Comparison of ENCODE assay signal across 15 cellular contexts in genomic region chr17:78946131-78946530, GRCh38. TPM values are rescaled to one million over a fixed set of nuclear protein-coding genes. Genes with fewer than 3 reads are reported as not detected.
DNase-seq lines count a peak whose midpoint lies in the region; TF ChIP-seq lines count a peak whose summit lies in the region.
"Had no signal": no experiment of that assay in that cellular context is flagged by ENCODE, and none has a peak within 500 bp of the region (broad histone marks: within the 10 kb centered on the region; RNA-seq: fewer than 3 reads in every experiment).

No MANE protein-coding gene starts in this region.

- H3K79me1 ChIP-seq in mesenchymal stem cell (replicated peaks; ENCODE audit: low read length, poor library complexity, severe bottlenecking) (no peaks in the 10 kb centered on the region), mesendoderm (ENCODE audit: low read length) (no peaks in the 10 kb centered on the region)

- H3K27ac ChIP-seq in BLaER1: peak overlapping the region; percentile 60
- no peak overlapping the region for H3K27ac ChIP-seq in mesenchymal stem cell (ENCODE audit: low read length, poor library complexity, severe bottlenecking)
- peak overlapping the region in 2 of 3 donors; percentile 74 to 80 for H3K27ac ChIP-seq in thyroid gland
- H3K27ac ChIP-seq in mesendoderm (ENCODE audit: low read depth, low read length): no peak overlapping the region
- H3K27ac ChIP-seq: GM23248 had no signal

- H3K4ac ChIP-seq in mesenchymal stem cell (ENCODE audit: low read depth in 1 of 2, low read length in 2 of 2) (no peak overlapping the region), mesendoderm (ENCODE audit: low read depth, low read length) (no peak overlapping the region)

- no peak overlapping the region for H2AFZ ChIP-seq in mesenchymal stem cell (ENCODE audit: low read depth, low read length)
- H2AFZ ChIP-seq: GM23248 had no signal

- peaks cover 15% of the 10 kb centered on the region for H3K9me3 ChIP-seq in BLaER1
- peaks cover 14% of the 10 kb centered on the region for H3K9me3 ChIP-seq in mesenchymal stem cell (ENCODE audit: control insufficient read depth, low read length)
- H3K9me3 ChIP-seq in thyroid gland: no peaks in the 10 kb centered on the region
- H3K9me3 ChIP-seq: HAP-1 had no signal

- H3K4me3 ChIP-seq in BLaER1 (no peak overlapping the region), mesenchymal stem cell (ENCODE audit: insufficient read depth in 1 of 2, low read depth in 1 of 2, low read length in 2 of 2) (no peak overlapping the region), thyroid gland (replicated peaks in 1 of 3) (no peak overlapping the region), mesendoderm (ENCODE audit: low read length) (no peak overlapping the region)
- H3K4me3 ChIP-seq: GM23248, HAP-1 had no signal

- H2BK120ac ChIP-seq in mesenchymal stem cell (ENCODE audit: low read depth, low read length): no peak overlapping the region
- no peak overlapping the region for H2BK120ac ChIP-seq in mesendoderm (ENCODE audit: low read depth, low read length)

- no peak overlapping the region for H4K8ac ChIP-seq in mesenchymal stem cell (ENCODE audit: low read length)
- no peak overlapping the region for H4K8ac ChIP-seq in mesendoderm (ENCODE audit: low read depth, low read length)

- TF ChIP-seq CTCF in thyroid gland (IDR thresholded peaks at IDR 0.05): no peak

- H3K56ac ChIP-seq in mesendoderm (ENCODE audit: low read length): no peak overlapping the region

- H3K14ac ChIP-seq in mesenchymal stem cell (ENCODE audit: low read length in 2 of 2): no peak overlapping the region

- WGBS in mesenchymal stem cell: 81% methylated on average over 7 of the region's 7 CpGs
- 79 to 86% methylated on average over 7 of the region's 7 CpGs for WGBS in thyroid gland, 2 donors
- WGBS in mesendoderm (ENCODE audit: extremely low coverage, insufficient coverage, low lambda C conversion rate): no CpG with 5 or more reads among the region's 7 CpGs

- H2AK5ac ChIP-seq in mesenchymal stem cell (ENCODE audit: low read length, severe bottlenecking) (peak overlapping the region; percentile 68), mesendoderm (ENCODE audit: low read length) (no peak overlapping the region)

- H4K5ac ChIP-seq in mesendoderm (ENCODE audit: low read length): no peak overlapping the region

- H2BK15ac ChIP-seq in mesenchymal stem cell (ENCODE audit: low read depth, poor library complexity, severe bottlenecking) (no peak overlapping the region), mesendoderm (replicated peaks; ENCODE audit: low read depth) (no peak overlapping the region)

- H3K27me3 ChIP-seq in BLaER1: no peaks in the 10 kb centered on the region
- H3K27me3 ChIP-seq in mesenchymal stem cell (ENCODE audit: control insufficient read depth in 1 of 2, insufficient read depth in 1 of 2, low read length in 2 of 2): peaks cover 0 to 3% of the 10 kb centered on the region in 2 experiments
- H3K27me3 ChIP-seq in thyroid gland: no peaks in the 10 kb centered on the region
- no peaks in the 10 kb centered on the region for H3K27me3 ChIP-seq in mesendoderm (ENCODE audit: insufficient read depth, low read length, poor library complexity)
- H3K27me3 ChIP-seq: BE2C had no signal

- intact Hi-C loops in thyroid gland (cut with DNase I): no loop called here

- no peak overlapping the region for H3K23ac ChIP-seq in mesenchymal stem cell (ENCODE audit: low read length in 2 of 2)
- no peak overlapping the region for H3K23ac ChIP-seq in mesendoderm (ENCODE audit: low read length)

- H2BK5ac ChIP-seq in mesenchymal stem cell (ENCODE audit: low read depth, low read length, poor library complexity, severe bottlenecking) (no peak overlapping the region), mesendoderm (ENCODE audit: low read length) (no peak overlapping the region)

- H3K4me1 ChIP-seq in BLaER1 (peaks cover 57% of the 10 kb centered on the region), mesenchymal stem cell (ENCODE audit: control insufficient read depth, insufficient read depth, low read depth, low read length) (peaks cover 16% of the 10 kb centered on the region), thyroid gland (peaks cover 15 to 22% of the 10 kb centered on the region in 2 donors), mesendoderm (ENCODE audit: control insufficient read depth, low read depth, low read length) (no peaks in the 10 kb centered on the region)
- H3K4me1 ChIP-seq: BE2C, HAP-1 had no signal

- H3K36me3 ChIP-seq in BLaER1 (0 out of 2 replicates have a peak, but pooled peaks cover 5% of the 10 kb centered on the region), mesenchymal stem cell (ENCODE audit: control insufficient read depth in 1 of 2, insufficient read depth in 2 of 2, low read depth in 1 of 2, low read length in 2 of 2) (no peaks in the 10 kb centered on the region), thyroid gland (no peaks in the 10 kb centered on the region), mesendoderm (ENCODE audit: control insufficient read depth, insufficient read depth, low read length) (no peaks in the 10 kb centered on the region)
- H3K36me3 ChIP-seq: BE2C, HAP-1 had no signal

- no peaks in the 10 kb centered on the region for H3K79me2 ChIP-seq in mesendoderm (ENCODE audit: control insufficient read depth, insufficient read depth, low read length)

- H3K4me2 ChIP-seq in BLaER1: peak overlapping the region; percentile 85
- H3K4me2 ChIP-seq in mesenchymal stem cell (ENCODE audit: low read length, poor library complexity, severe bottlenecking): no peak overlapping the region
- H3K4me2 ChIP-seq in mesendoderm (ENCODE audit: low read length): no peak overlapping the region

- no peaks in the 10 kb centered on the region for H4K20me1 ChIP-seq in BLaER1

- DNase-seq in HT1080 (ENCODE audit: low read depth) (peak; percentile 53), mesenchymal stem cell (no peak), thyroid gland (no peak), mesendoderm (no peak), OCI-M1 (lab: John Stamatoyannopoulos, UW) (no peak)
- DNase-seq: ACHN; BE2C; CD4-positive, alpha-beta memory T cell; DMS153; DMS79; GDM1; GM23248 had no signal

- H3K18ac ChIP-seq in mesenchymal stem cell (ENCODE audit: low read depth in 1 of 2, low read length in 2 of 2): no peak overlapping the region
- no peak overlapping the region for H3K18ac ChIP-seq in mesendoderm (ENCODE audit: low read length)

- H4K91ac ChIP-seq in mesenchymal stem cell (ENCODE audit: low read length): no peak overlapping the region

- no peak overlapping the region for H2BK12ac ChIP-seq in mesenchymal stem cell (ENCODE audit: low read length in 2 of 2)

- H3K9ac ChIP-seq in BLaER1: peak overlapping the region; percentile 45; the same call in 1 of the 2 replicates
- no peak overlapping the region for H3K9ac ChIP-seq in mesenchymal stem cell (ENCODE audit: low read length)
- H3K9ac ChIP-seq in mesendoderm (ENCODE audit: low read length): no peak overlapping the region
- H3K9ac ChIP-seq: GM23248 had no signal

- no peak for TF ChIP-seq POLR2A in thyroid gland (IDR thresholded peaks at IDR 0.05)

RNA-seq across cellular contexts. Expression of gene TIMP2, which starts 20.9 kb away (rescaled TPM):
- 78.0 and 119 TPM in 2 replicates for total RNA-seq in HT1080 (2014; rRNA removed; shearing (Covaris generic))
- 236 and 260 TPM in 2 replicates for polyA plus RNA-seq in HT1080 (2015; cell fraction: cytosol; rRNA removed)
- 188 and 206 TPM in 2 replicates for polyA plus RNA-seq in HT1080 (2015; cell fraction: nucleus; rRNA removed)
- polyA plus RNA-seq in mesenchymal stem cell (2013, experiment 1 of 2): 391 TPM
- polyA plus RNA-seq in mesenchymal stem cell (2013, experiment 2 of 2): 397 TPM
- 100 to 1,000 TPM in 1 of 4 donors, 10 to 100 TPM in 3; 52.9 to 133 (median 82.2) TPM for total RNA-seq in thyroid gland
- polyA plus RNA-seq in mesendoderm (2013, experiment 1 of 2): 25.3 TPM
- polyA plus RNA-seq in mesendoderm (2013, experiment 2 of 2): 24.9 TPM

RNA-seq across cellular contexts. Expression of gene LGALS3BP, which starts 33.6 kb away (rescaled TPM):
- total RNA-seq in HT1080 (2014; rRNA removed; shearing (Covaris generic)): 375 and 383 TPM in 2 replicates
- polyA plus RNA-seq in HT1080 (2015; cell fraction: cytosol; rRNA removed): 219 and 224 TPM in 2 replicates
- polyA plus RNA-seq in HT1080 (2015; cell fraction: nucleus; rRNA removed): 730 and 904 TPM in 2 replicates
- 349 TPM for polyA plus RNA-seq in mesenchymal stem cell (2013, experiment 1 of 2)
- 351 TPM for polyA plus RNA-seq in mesenchymal stem cell (2013, experiment 2 of 2)
- total RNA-seq in thyroid gland: 100 to 1,000 TPM; 193 to 443 (median 390) TPM
- polyA plus RNA-seq in mesendoderm (2013, experiment 1 of 2): 15.3 TPM
- 15.6 TPM for polyA plus RNA-seq in mesendoderm (2013, experiment 2 of 2)

RNA-seq across cellular contexts. Expression of gene CEP295NL, which starts 43.1 kb away (rescaled TPM):
- total RNA-seq in HT1080 (2014; rRNA removed; shearing (Covaris generic)): 0.27 and 0.55 TPM in 2 replicates
- 0.06 and 0.45 TPM in 2 replicates for polyA plus RNA-seq in HT1080 (2015; cell fraction: cytosol; rRNA removed)
- polyA plus RNA-seq in HT1080 (2015; cell fraction: nucleus; rRNA removed): 0.61 and 0.65 TPM in 2 replicates
- 0.04 TPM for polyA plus RNA-seq in mesenchymal stem cell (2013, experiment 1 of 2)
- polyA plus RNA-seq in mesenchymal stem cell (2013, experiment 2 of 2): 0.05 TPM
- 1 to 10 TPM in 3 of 4 donors, under 1 TPM in 1; 0.67 to 1.6 (median 1.4) TPM for total RNA-seq in thyroid gland
- 0.06 TPM for polyA plus RNA-seq in mesendoderm (2013, experiment 1 of 2)
- 0.03 TPM for polyA plus RNA-seq in mesendoderm (2013, experiment 2 of 2)
- total RNA-seq: H4 had no signal
- polyA plus RNA-seq: CD4-positive, alpha-beta memory T cell had no signal

Comparison
In these comparisons a context has a peak if more than half of its experiments do, and no peak if none do; other contexts are left out.
1. H3K27ac ChIP-seq: peak in BLaER1 (single experiment) and thyroid gland (2 of 3); none in mesenchymal stem cell (single experiment) and mesendoderm (single experiment).